Comparison of ENCODE assay signal across 23 cellular contexts in genomic region chr22:31090217-31091085, GRCh38. TPM values are rescaled to one million over a fixed set of nuclear protein-coding genes. Genes with fewer than 3 reads are reported as not detected.
A peak's percentile ranks its signal among the peaks of the same experiment; 100 is the strongest.
DNase-seq lines count a peak whose midpoint lies in the region; ATAC-seq, FAIRE-seq and TF ChIP-seq lines count a peak whose summit lies in the region.
"Had no signal": no experiment of that assay in that cellular context is flagged by ENCODE, and none has a peak within 500 bp of the region (broad histone marks: within the 10 kb centered on the region; RNA-seq: fewer than 3 reads in every experiment).

No MANE protein-coding gene starts in this region.

- in situ Hi-C loops in G401 (cut with HindIII; ENCODE audit: low sequenced_read_pairs): no loop called here

- WGBS in ovary, 3 donors: 54 to 63% (median 61%) methylated on average over 15 of the region's 15 CpGs

- H3K36me3 ChIP-seq in ovary: no peaks in the 10 kb centered on the region
- H3K36me3 ChIP-seq: neural progenitor cell had no signal

- intact Hi-C loops in ovary (cut with DNase I): loop anchor here in 1 of 4 donors (10.0 kb wide), 1 partner anchor 54 kb away; the partner anchor contains the start of gene PLA2G3
- intact Hi-C loops in activated naive CD4-positive, alpha-beta T cell treated with anti-CD3 and anti-CD28 coated beads for 36 hours (cut with micrococcal nuclease): no loop called here

- ATAC-seq in HG03135 (IDR thresholded peaks at IDR 0.05; ENCODE audit: unreplicated experiment): no peak
- ATAC-seq in HG02852 (IDR thresholded peaks at IDR 0.05; ENCODE audit: unreplicated experiment): no peak

- H3K4me3 Mint-ChIP-seq in endothelial cell (ENCODE audit: unreplicated experiment): peak overlapping the region; percentile 31
- no peak overlapping the region for H3K4me3 Mint-ChIP-seq in activated naive CD4-positive, alpha-beta T cell treated with anti-CD3 and anti-CD28 coated beads for 36 hours
- H3K4me3 Mint-ChIP-seq: neural progenitor cell had no signal

- CTCF ChIA-PET in activated naive CD4-positive, alpha-beta T cell treated with anti-CD3 and anti-CD28 coated beads for 36 hours (lab: Charles Lee): interaction anchor here (0.9 to 1.2 kb wide), 3 partner anchors 17 to 223 kb away, joined by 3 to 4 read pairs (median 3); partner anchors contain the start of gene SELENOM

- FAIRE-seq in urothelium cell line (lab: Jason Lieb, UNC): peak; percentile 5

- peaks cover 37% of the 10 kb centered on the region for H3K36me3 Mint-ChIP-seq in endothelial cell (ENCODE audit: low read depth, unreplicated experiment)
- H3K36me3 Mint-ChIP-seq in activated naive CD4-positive, alpha-beta T cell treated with anti-CD3 and anti-CD28 coated beads for 36 hours (ENCODE audit: low read depth): no peaks in the 10 kb centered on the region
- H3K36me3 Mint-ChIP-seq: neural progenitor cell had no signal

- H3K27ac ChIP-seq in ovary: peak overlapping the region; percentile 6 to 15
- H3K27ac ChIP-seq: neural progenitor cell, thyroid gland had no signal

- H3K27ac Mint-ChIP-seq in endothelial cell (ENCODE audit: unreplicated experiment): peak overlapping the region; percentile 24
- H3K27ac Mint-ChIP-seq in activated naive CD4-positive, alpha-beta T cell treated with anti-CD3 and anti-CD28 coated beads for 36 hours: no peak overlapping the region
- H3K27ac Mint-ChIP-seq: neural progenitor cell had no signal

- no peaks in the 10 kb centered on the region for H3K9me3 ChIP-seq in ovary
- H3K9me3 ChIP-seq: Caco-2, thyroid gland had no signal

- H3K4me3 ChIP-seq in ovary: no peak overlapping the region
- H3K4me3 ChIP-seq: neural progenitor cell, thyroid gland had no signal

- peak; percentile 33 for DNase-seq in HuH-7.5 (ENCODE audit: low spot score)
- DNase-seq in endothelial cell (ENCODE audit: low spot score): no peak
- peak in 2 of 5 donors; percentile 31 to 38 for DNase-seq in ovary
- DNase-seq in urothelium cell line (ENCODE audit: low spot score): no peak
- no peak for DNase-seq in activated naive CD4-positive, alpha-beta T cell treated with anti-CD3 and anti-CD28 coated beads for 36 hours
- no peak for DNase-seq in G401 (ENCODE audit: low spot score)
- DNase-seq: activated CD4-positive, alpha-beta T cell treated with anti-CD3 and anti-CD28 coated beads, Interleukin-2, amount 50 U/mL, for 48 hours; activated naive CD4-positive, alpha-beta T cell; AML-193; amygdala; Caco-2; central memory CD4-positive, alpha-beta T cell; effector CD8-positive, alpha-beta T cell; Kasumi-1; NCI-H1105; NCI-H524 treated with DMSO at 0.1 percent for 48 hours; retina; Right ventricle myocardium superior; T-helper 2 cell; thyroid gland had no signal

- TF ChIP-seq CTCF in endothelial cell (IDR thresholded peaks at IDR 0.05; ENCODE audit: unreplicated experiment) (no peak), ovary (IDR thresholded peaks at IDR 0.05) (no peak)

- H3K27me3 Mint-ChIP-seq in endothelial cell (ENCODE audit: unreplicated experiment): peaks cover 5% of the 10 kb centered on the region
- H3K27me3 Mint-ChIP-seq in activated naive CD4-positive, alpha-beta T cell treated with anti-CD3 and anti-CD28 coated beads for 36 hours (ENCODE audit: low read depth): no peaks in the 10 kb centered on the region

- no peak for TF ChIP-seq EP300 in ovary (IDR thresholded peaks at IDR 0.05)

- peaks cover 21% of the 10 kb centered on the region for H3K4me1 Mint-ChIP-seq in endothelial cell (ENCODE audit: unreplicated experiment)
- H3K4me1 Mint-ChIP-seq in activated naive CD4-positive, alpha-beta T cell treated with anti-CD3 and anti-CD28 coated beads for 36 hours (ENCODE audit: low read depth): no peaks in the 10 kb centered on the region

- peaks cover 7% of the 10 kb centered on the region for H3K4me1 ChIP-seq in ovary (ENCODE audit: insufficient read depth)
- H3K4me1 ChIP-seq: Caco-2, neural progenitor cell had no signal

- no peak for TF ChIP-seq POLR2A in ovary (IDR thresholded peaks at IDR 0.05)

- no peaks in the 10 kb centered on the region for H3K9me3 Mint-ChIP-seq in endothelial cell (ENCODE audit: unreplicated experiment)
- no peaks in the 10 kb centered on the region for H3K9me3 Mint-ChIP-seq in activated naive CD4-positive, alpha-beta T cell treated with anti-CD3 and anti-CD28 coated beads for 36 hours
- H3K9me3 Mint-ChIP-seq: neural progenitor cell had no signal

- no peaks in the 10 kb centered on the region for H3K27me3 ChIP-seq in ovary
- H3K27me3 ChIP-seq: neural progenitor cell, thyroid gland had no signal

RNA-seq across cellular contexts. Expression of gene SMTN, which starts 9.3 kb away (rescaled TPM):
- total RNA-seq in endothelial cell (ENCODE audit: unreplicated experiment) (736 TPM), ovary (100 to 1,000 TPM in 3 of 7 donors, 10 to 100 TPM in 4; 39.9 to 238 (median 87.6) TPM)
- polyA plus RNA-seq in ovary: 10 to 100 TPM; 23.1 to 61.2 TPM
- total RNA-seq in activated naive CD4-positive, alpha-beta T cell treated with anti-CD3 and anti-CD28 coated beads for 36 hours: 10 to 100 TPM; 46.2 to 47.6 TPM
- total RNA-seq in G401 (2014; rRNA removed; shearing (Covaris generic)): 27.9 and 38.9 TPM in 2 replicates

RNA-seq across cellular contexts. Expression of gene SELENOM, which starts 16.9 kb away (rescaled TPM):
- 35.4 TPM for total RNA-seq in endothelial cell (ENCODE audit: unreplicated experiment)
- total RNA-seq in ovary: 100 to 1,000 TPM; 229 to 678 (median 306) TPM
- 100 to 1,000 TPM in 1 of 2 donors, 10 to 100 TPM in 1; 25.7 to 433 TPM for polyA plus RNA-seq in ovary
- total RNA-seq in activated naive CD4-positive, alpha-beta T cell treated with anti-CD3 and anti-CD28 coated beads for 36 hours: 10 to 100 TPM in 1 of 2 experiments, 1 to 10 TPM in 1; 9.3 to 11.0 TPM
- total RNA-seq in G401 (2014; rRNA removed; shearing (Covaris generic)): 55.1 and 115 TPM in 2 replicates

RNA-seq across cellular contexts. Expression of gene INPP5J, which starts 32.3 kb away (rescaled TPM):
- total RNA-seq in endothelial cell (ENCODE audit: unreplicated experiment) (2.8 TPM), ovary (1 to 10 TPM in 5 of 7 donors, under 1 TPM in 2; 0.63 to 3.1 (median 1.5) TPM)
- polyA plus RNA-seq in ovary: under 1 TPM; 0.65 to 0.67 TPM
- total RNA-seq in activated naive CD4-positive, alpha-beta T cell treated with anti-CD3 and anti-CD28 coated beads for 36 hours: under 1 TPM; 0.12 to 0.17 TPM
- 0.74 and 3.0 TPM in 2 replicates for total RNA-seq in G401 (2014; rRNA removed; shearing (Covaris generic))

RNA-seq across cellular contexts. Expression of gene PLA2G3, which starts 49.9 kb away (rescaled TPM):
- total RNA-seq in endothelial cell (ENCODE audit: unreplicated experiment) (2.8 TPM), ovary (under 1 TPM in 1 of 7 donors, not detected in 6; 0.13 TPM)
- polyA plus RNA-seq in ovary: not detected
- not detected for total RNA-seq in activated naive CD4-positive, alpha-beta T cell treated with anti-CD3 and anti-CD28 coated beads for 36 hours
- 4.4 and 4.9 TPM in 2 replicates for total RNA-seq in G401 (2014; rRNA removed; shearing (Covaris generic))
- total RNA-seq: Caco-2, Right ventricle myocardium superior had no signal
